In the genomic region with DNA sequence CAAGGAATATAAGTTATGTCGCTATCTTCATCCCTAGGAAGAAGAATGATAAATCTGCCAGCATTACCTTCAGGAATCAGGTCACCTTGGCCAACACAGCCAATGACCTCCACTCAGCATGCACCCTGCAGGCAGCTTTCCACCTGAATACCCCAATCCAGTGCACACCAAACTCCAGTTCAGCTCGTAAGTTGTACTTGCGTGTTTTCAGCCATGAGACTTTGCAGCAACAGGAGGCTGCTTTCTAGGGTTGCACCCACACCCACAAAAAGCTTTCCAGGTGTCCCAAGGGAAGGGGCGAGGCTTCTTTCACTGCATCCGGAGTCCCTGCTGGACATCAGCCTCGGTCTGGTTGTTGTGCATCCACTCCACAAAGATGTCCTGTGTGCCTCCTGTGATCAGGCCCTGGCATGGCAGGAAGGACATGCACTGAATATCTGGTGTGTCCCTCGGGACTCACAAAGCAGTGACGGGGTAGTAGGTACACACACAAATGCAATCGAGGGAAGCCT, we compare ENCODE assay signal across 28 cellular contexts.
"Had no signal": no experiment of that assay in that cellular context is flagged by ENCODE, and none has a peak within 500 bp of the region (broad histone marks: within the 10 kb centered on the region; RNA-seq: fewer than 3 reads in every experiment).

No MANE protein-coding gene starts in this region.

- H3K4me3 Mint-ChIP-seq: activated CD4-positive, alpha-beta memory T cell treated with anti-CD3 and anti-CD28 coated beads for 36 hours; activated CD4-positive, alpha-beta T cell treated with anti-CD3 and anti-CD28 coated beads, Interleukin-2, amount 10 ng/mL, durations not matched to agents 24 days and 14 days; activated naive CD4-positive, alpha-beta T cell treated with anti-CD3 and anti-CD28 coated beads, Interleukin-2, amount 10 ng/mL, durations not matched to agents 7 days and 5 days; activated naive CD8-positive, alpha-beta T cell treated with anti-CD3 and anti-CD28 coated beads, Interleukin-2, amount 10 ng/mL, durations not matched to agents 7 days and 5 days; brain; dendritic cell treated with granulocyte-macrophage colony-stimulating factor and Interleukin-4, amounts not matched to agents 40 ng/mL and 50 ng/mL, for 4 days; naive thymus-derived CD8-positive, alpha-beta T cell; neural crest cell; stimulated activated effector memory CD8-positive, alpha-beta T cell treated with anti-CD3 and anti-CD28 coated beads, Interleukin-12 subunit alpha, Interleukin-12 subunit beta, amount 100 ng/mL, for 72 hours; stimulated activated naive CD8-positive, alpha-beta T cell treated with anti-CD3 and anti-CD28 coated beads, Interleukin-15, Interleukin-2, amounts not matched to agents 100 ng/mL and 50 ng/mL, for 24 hours had no signal

- ATAC-seq: left lung; lower lobe of right lung; naive thymus-derived CD8-positive, alpha-beta T cell; right lobe of liver; stimulated activated effector memory CD8-positive, alpha-beta T cell treated with anti-CD3 and anti-CD28 coated beads, Interleukin-12 subunit alpha, Interleukin-12 subunit beta, amount 100 ng/mL, for 72 hours had no signal

- H3K4me1 Mint-ChIP-seq: activated CD4-positive, alpha-beta T cell treated with anti-CD3 and anti-CD28 coated beads, Interleukin-2, amount 10 ng/mL, durations not matched to agents 24 days and 14 days; activated naive CD4-positive, alpha-beta T cell treated with anti-CD3 and anti-CD28 coated beads, Interleukin-2, amount 10 ng/mL, durations not matched to agents 7 days and 5 days; activated naive CD8-positive, alpha-beta T cell treated with anti-CD3 and anti-CD28 coated beads, Interleukin-2, amount 10 ng/mL, durations not matched to agents 7 days and 5 days; stimulated activated effector memory CD8-positive, alpha-beta T cell treated with anti-CD3 and anti-CD28 coated beads, Interleukin-12 subunit alpha, Interleukin-12 subunit beta, amount 100 ng/mL, for 72 hours had no signal

- H3K9me3 Mint-ChIP-seq: activated CD4-positive, alpha-beta memory T cell treated with anti-CD3 and anti-CD28 coated beads for 36 hours; activated CD4-positive, alpha-beta T cell treated with anti-CD3 and anti-CD28 coated beads, Interleukin-2, amount 10 ng/mL, durations not matched to agents 24 days and 14 days; activated naive CD4-positive, alpha-beta T cell treated with anti-CD3 and anti-CD28 coated beads, Interleukin-2, amount 10 ng/mL, durations not matched to agents 7 days and 5 days; activated naive CD8-positive, alpha-beta T cell treated with anti-CD3 and anti-CD28 coated beads, Interleukin-2, amount 10 ng/mL, durations not matched to agents 7 days and 5 days; dendritic cell treated with granulocyte-macrophage colony-stimulating factor and Interleukin-4, amounts not matched to agents 40 ng/mL and 50 ng/mL, for 4 days; neural crest cell; stimulated activated effector memory CD8-positive, alpha-beta T cell treated with anti-CD3 and anti-CD28 coated beads, Interleukin-12 subunit alpha, Interleukin-12 subunit beta, amount 100 ng/mL, for 72 hours; stimulated activated naive CD8-positive, alpha-beta T cell treated with anti-CD3 and anti-CD28 coated beads, Interleukin-15, Interleukin-2, amounts not matched to agents 100 ng/mL and 50 ng/mL, for 24 hours had no signal

- H3K36me3 ChIP-seq: ascending aorta, cardiac muscle cell, esophagus squamous epithelium, left lung, lower lobe of right lung, right lobe of liver, thyroid gland, upper lobe of left lung had no signal

- H3K4me1 ChIP-seq: ascending aorta, esophagus squamous epithelium, left lung, lower lobe of right lung, right lobe of liver, thyroid gland, upper lobe of left lung had no signal

- DNase-seq: activated CD4-positive, alpha-beta memory T cell treated with anti-CD3 and anti-CD28 coated beads for 36 hours; activated CD4-positive, alpha-beta T cell treated with anti-CD3 and anti-CD28 coated beads, Interleukin-2, amount 10 ng/mL, durations not matched to agents 24 days and 14 days; activated CD4-positive, CD25-positive, alpha-beta regulatory T cell treated with anti-CD3 and anti-CD28 coated beads, Interleukin-2, amount 50 U/mL, for 72 hours; activated gamma-delta T cell; activated naive CD4-positive, alpha-beta T cell treated with anti-CD3 and anti-CD28 coated beads, Interleukin-2, amount 10 ng/mL, durations not matched to agents 7 days and 5 days; activated naive CD8-positive, alpha-beta T cell treated with anti-CD3 and anti-CD28 coated beads, Interleukin-2, amount 10 ng/mL, durations not matched to agents 7 days and 5 days; effector CD4-positive, alpha-beta T cell; esophagus squamous epithelium; foreskin melanocyte; left lung; lower lobe of right lung; mesenchymal stem cell; naive thymus-derived CD8-positive, alpha-beta T cell; occipital lobe; right lobe of liver; stimulated activated CD4-positive, alpha-beta T cell treated with anti-CD3 and anti-CD28 coated beads, Interleukin-4, amount 100 ng/mL, for 24 hours; T-helper 2 cell; thyroid gland; upper lobe of left lung had no signal

- H3K36me3 Mint-ChIP-seq: activated CD4-positive, alpha-beta memory T cell treated with anti-CD3 and anti-CD28 coated beads for 36 hours; activated naive CD4-positive, alpha-beta T cell treated with anti-CD3 and anti-CD28 coated beads, Interleukin-2, amount 10 ng/mL, durations not matched to agents 7 days and 5 days; activated naive CD8-positive, alpha-beta T cell treated with anti-CD3 and anti-CD28 coated beads, Interleukin-2, amount 10 ng/mL, durations not matched to agents 7 days and 5 days; brain; naive thymus-derived CD8-positive, alpha-beta T cell; stimulated activated effector memory CD8-positive, alpha-beta T cell treated with anti-CD3 and anti-CD28 coated beads, Interleukin-12 subunit alpha, Interleukin-12 subunit beta, amount 100 ng/mL, for 72 hours had no signal

- H3K9me3 ChIP-seq: ascending aorta, esophagus squamous epithelium, left lung, lower lobe of right lung, right lobe of liver, thyroid gland, upper lobe of left lung had no signal

- H3K27me3 ChIP-seq: ascending aorta, cardiac muscle cell, esophagus squamous epithelium, right lobe of liver, thyroid gland, upper lobe of left lung had no signal

- H3K27ac Mint-ChIP-seq: activated CD4-positive, alpha-beta memory T cell treated with anti-CD3 and anti-CD28 coated beads for 36 hours; activated CD4-positive, alpha-beta T cell treated with anti-CD3 and anti-CD28 coated beads, Interleukin-2, amount 10 ng/mL, durations not matched to agents 24 days and 14 days; activated naive CD4-positive, alpha-beta T cell treated with anti-CD3 and anti-CD28 coated beads, Interleukin-2, amount 10 ng/mL, durations not matched to agents 7 days and 5 days; activated naive CD8-positive, alpha-beta T cell treated with anti-CD3 and anti-CD28 coated beads, Interleukin-2, amount 10 ng/mL, durations not matched to agents 7 days and 5 days; brain; dendritic cell treated with granulocyte-macrophage colony-stimulating factor and Interleukin-4, amounts not matched to agents 40 ng/mL and 50 ng/mL, for 4 days; naive thymus-derived CD8-positive, alpha-beta T cell; stimulated activated effector memory CD8-positive, alpha-beta T cell treated with anti-CD3 and anti-CD28 coated beads, Interleukin-12 subunit alpha, Interleukin-12 subunit beta, amount 100 ng/mL, for 72 hours; stimulated activated naive CD8-positive, alpha-beta T cell treated with anti-CD3 and anti-CD28 coated beads, Interleukin-15, Interleukin-2, amounts not matched to agents 100 ng/mL and 50 ng/mL, for 24 hours had no signal

- H3K27ac ChIP-seq: ascending aorta, cardiac muscle cell, epithelial cell of prostate, esophagus squamous epithelium, left lung, lower lobe of right lung, right lobe of liver, skin epidermis, thyroid gland, upper lobe of left lung had no signal

- H3K4me3 ChIP-seq: ascending aorta, cardiac muscle cell, esophagus squamous epithelium, left lung, lower lobe of right lung, right lobe of liver, skin epidermis, thyroid gland, upper lobe of left lung had no signal
